ENCODE assay signal across 14 cellular contexts in the genomic region with DNA sequence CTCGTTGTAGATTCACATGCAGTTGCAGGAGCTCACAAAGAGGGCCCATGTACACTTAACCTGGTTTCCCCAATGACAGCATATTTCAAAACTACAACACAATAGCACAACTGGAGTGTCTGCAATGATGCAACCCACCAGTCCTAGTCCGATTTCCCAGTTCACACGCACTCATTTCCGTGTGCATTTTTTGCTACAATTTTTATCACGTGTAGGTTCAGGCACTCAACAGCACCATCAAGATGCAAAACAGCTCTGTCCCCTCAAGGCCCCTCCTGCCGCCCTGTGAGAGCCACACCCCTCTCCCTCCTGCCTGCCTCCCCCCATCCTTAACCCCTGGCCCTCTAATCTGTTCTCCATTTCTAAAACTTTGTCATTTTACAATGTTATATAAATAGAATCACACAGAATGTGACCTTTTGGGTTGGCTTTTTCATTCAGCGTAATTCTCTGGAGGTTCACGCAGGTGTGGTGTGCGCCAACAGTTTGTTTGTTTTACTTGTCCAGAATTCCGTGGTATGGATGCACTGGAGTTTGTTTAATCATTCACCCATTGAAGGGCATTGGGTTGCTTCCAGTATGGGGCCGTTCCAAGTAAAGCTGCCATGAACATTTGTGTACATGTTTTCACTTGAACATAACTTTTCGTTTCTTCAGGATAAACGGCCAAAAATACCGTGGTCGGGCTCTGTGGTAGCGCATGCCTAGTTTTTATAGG. TPM values are rescaled to one million over a fixed set of nuclear protein-coding genes. Genes with fewer than 3 reads are reported as not detected.
DNase-seq lines count a peak whose midpoint lies in the region; ATAC-seq and TF ChIP-seq lines count a peak whose summit lies in the region.
"Had no signal": no experiment of that assay in that cellular context is flagged by ENCODE, and none has a peak within 500 bp of the region (broad histone marks: within the 10 kb centered on the region; RNA-seq: fewer than 3 reads in every experiment).

No MANE protein-coding gene starts in this region.

- H3K4me3 Mint-ChIP-seq in immature natural killer cell: no peak overlapping the region

- H3K27ac Mint-ChIP-seq in immature natural killer cell: no peak overlapping the region

- H3K4me3 ChIP-seq in esophagus squamous epithelium (no peak overlapping the region), mucosa of descending colon (no peak overlapping the region)

- H3K4me1 Mint-ChIP-seq in immature natural killer cell: no peaks in the 10 kb centered on the region

- H3K9me3 ChIP-seq in esophagus squamous epithelium: no peaks in the 10 kb centered on the region
- H3K9me3 ChIP-seq in mucosa of descending colon: no peaks in the 10 kb centered on the region

- WGBS in esophagus squamous epithelium, 2 donors: 36 to 37% methylated on average over 16 of the region's 16 CpGs

- peak; percentile 93 for DNase-seq in DMS53 (lab: John Stamatoyannopoulos, UW)
- peak; percentile 57 for DNase-seq in NCI-H526 treated with DMSO at 0.1 percent for 48 hours (lab: John Stamatoyannopoulos, UW)
- no peak for DNase-seq in esophagus squamous epithelium (lab: John Stamatoyannopoulos, UW)
- DNase-seq in mucosa of descending colon: peak in 1 of 3 donors; percentile 65
- DNase-seq in immature natural killer cell: no peak
- DNase-seq in putamen (ENCODE audit: low spot score): no peak
- DNase-seq in RPMI8226: no peak
- no peak for DNase-seq in DMS 273 (lab: John Stamatoyannopoulos, UW; ENCODE audit: unreplicated experiment)
- DNase-seq: activated CD4-positive, alpha-beta T cell treated with anti-CD3 and anti-CD28 coated beads, Interleukin-2, amount 50 U/mL, for 4 hours; activated effector memory CD4-positive, alpha-beta T cell treated with Interleukin-2 at 50 U/mL for 16 hours; NCI-H446 treated with DMSO at 0.1 percent for 48 hours; T-helper 2 cell had no signal

- TF ChIP-seq CTCF in esophagus squamous epithelium (IDR thresholded peaks at IDR 0.05) (no peak), mucosa of descending colon (IDR thresholded peaks at IDR 0.05) (no peak)

- TF ChIP-seq POLR2A in esophagus squamous epithelium (IDR thresholded peaks at IDR 0.05): no peak

- peak; percentile 76 for ATAC-seq in mucosa of descending colon
- ATAC-seq: right cardiac atrium had no signal

- H3K4me1 ChIP-seq in esophagus squamous epithelium (peaks cover 4 to 66% (median 17%) of the 10 kb centered on the region in 3 donors), mucosa of descending colon (ENCODE audit: low read depth) (peaks cover 8% of the 10 kb centered on the region)

- H3K27me3 ChIP-seq in esophagus squamous epithelium: peaks cover 0 to 57% (median 0%) of the 10 kb centered on the region in 4 donors

- intact Hi-C loops in esophagus squamous epithelium (cut with DNase I): no loop called here
- intact Hi-C loops in mucosa of descending colon (cut with DNase I, micrococcal nuclease): no loop called here

- H3K27ac ChIP-seq in esophagus squamous epithelium: peak overlapping the region in 3 of 4 donors; percentile 2 to 66 (median 50)

- H3K27me3 Mint-ChIP-seq in immature natural killer cell (ENCODE audit: low read depth in 3 of 3): peaks cover 0 to 3% (median 0%) of the 10 kb centered on the region in 3 donors

- H3K9me3 Mint-ChIP-seq in immature natural killer cell: no peaks in the 10 kb centered on the region

- no peaks in the 10 kb centered on the region for H3K36me3 Mint-ChIP-seq in immature natural killer cell

- H3K36me3 ChIP-seq in esophagus squamous epithelium: no peaks in the 10 kb centered on the region
- H3K36me3 ChIP-seq in mucosa of descending colon (ENCODE audit: low read depth): no peaks in the 10 kb centered on the region

RNA-seq across cellular contexts. Expression of gene KCNIP3, which starts 8.4 kb away (rescaled TPM):
- total RNA-seq in esophagus squamous epithelium (1 to 10 TPM in 3 of 4 donors, under 1 TPM in 1; 0.15 to 7.4 (median 2.3) TPM), mucosa of descending colon (10 to 100 TPM in 1 of 3 donors, 1 to 10 TPM in 2; 3.0 to 12.5 (median 4.1) TPM)
- not detected for polyA plus RNA-seq in immature natural killer cell
- total RNA-seq: mononuclear cell had no signal

RNA-seq across cellular contexts. Expression of gene PROM2, which starts 31.3 kb away (rescaled TPM):
- total RNA-seq in esophagus squamous epithelium (100 to 1,000 TPM in 1 of 4 donors, 10 to 100 TPM in 3; 59.7 to 184 (median 83.5) TPM), mucosa of descending colon (10 to 100 TPM; 24.4 to 44.0 (median 35.8) TPM)
- polyA plus RNA-seq in immature natural killer cell: not detected

Comparison
In these comparisons a context has a peak if more than half of its experiments do, and no peak if none do; other contexts are left out.
1. DNase-seq: peak in DMS53 (single experiment) and NCI-H526 treated with DMSO at 0.1 percent for 48 hours (single experiment); none in esophagus squamous epithelium (single experiment), immature natural killer cell (0 of 3), putamen (single experiment), RPMI8226 (single experiment) and DMS 273 (single experiment).